Comparison of ENCODE assay signal across 7 cellular contexts in the genomic region with DNA sequence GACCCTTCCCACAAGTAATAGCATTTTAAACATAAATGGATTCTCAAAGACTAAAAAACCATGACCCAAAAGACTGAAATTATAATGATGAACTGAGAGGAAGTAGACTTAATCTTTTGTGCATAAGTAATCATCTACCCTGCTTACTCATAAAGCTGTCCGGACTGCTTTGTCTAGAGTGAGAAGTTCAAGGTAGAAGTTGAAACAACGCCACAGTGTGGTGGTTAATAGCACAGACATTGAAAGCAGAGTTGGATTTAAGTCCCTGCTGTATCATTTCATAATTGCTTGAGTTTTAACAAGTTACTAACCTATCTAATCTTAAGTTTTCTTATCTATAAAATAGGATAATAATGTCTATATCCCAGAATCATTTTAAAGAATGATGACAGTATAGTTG.
DNase-seq lines count a peak whose midpoint lies in the region; ATAC-seq, FAIRE-seq and TF ChIP-seq lines count a peak whose summit lies in the region.

No MANE protein-coding gene starts in this region.

- H3K36me3 Mint-ChIP-seq in astrocyte (ENCODE audit: low read depth, unreplicated experiment) = no peaks in the 10 kb centered on the region
- H3K36me3 Mint-ChIP-seq in nephron (ENCODE audit: low read depth) = no peaks in the 10 kb centered on the region

- H3K27ac ChIP-seq in astrocyte (ENCODE audit: low read depth, low read length) = no peak overlapping the region
- H3K27ac ChIP-seq in dorsolateral prefrontal cortex = no peak overlapping the region
- no peak overlapping the region for H3K27ac ChIP-seq in ascending aorta

- no peaks in the 10 kb centered on the region for H3K79me2 ChIP-seq in Loucy (ENCODE audit: insufficient read depth, low read length)
- H3K79me2 ChIP-seq in astrocyte (ENCODE audit: insufficient read depth, low read length) = no peaks in the 10 kb centered on the region

- H3K4me1 Mint-ChIP-seq in astrocyte (ENCODE audit: low read depth, unreplicated experiment) = peaks cover 3% of the 10 kb centered on the region
- H3K4me1 Mint-ChIP-seq in nephron = no peaks in the 10 kb centered on the region

- H3K9ac ChIP-seq in Loucy (ENCODE audit: low read depth, low read length, poor library complexity, severe bottlenecking) (no peak overlapping the region), astrocyte (ENCODE audit: low read length) (no peak overlapping the region)

- H3K4me2 ChIP-seq in Loucy (ENCODE audit: low read depth, low read length, poor library complexity, severe bottlenecking) (no peak overlapping the region), astrocyte (ENCODE audit: low read length) (no peak overlapping the region)

- H4K20me1 ChIP-seq in Loucy (ENCODE audit: insufficient read depth, low read length, poor library complexity, severe bottlenecking) (no peaks in the 10 kb centered on the region), astrocyte (ENCODE audit: insufficient read depth, low read length) (no peaks in the 10 kb centered on the region)

- H3K4me1 ChIP-seq in Loucy (ENCODE audit: insufficient read depth, low read length, poor library complexity, severe bottlenecking) = no peaks in the 10 kb centered on the region
- H3K4me1 ChIP-seq in astrocyte (ENCODE audit: insufficient read depth, low read length) = no peaks in the 10 kb centered on the region
- no peaks in the 10 kb centered on the region for H3K4me1 ChIP-seq in ascending aorta

- intact Hi-C loops in dorsolateral prefrontal cortex (cut with DNase I) (no loop called here), ascending aorta (cut with DNase I) (no loop called here)

- H3K36me3 ChIP-seq in Loucy (ENCODE audit: insufficient read depth, low read length) = no peaks in the 10 kb centered on the region
- no peaks in the 10 kb centered on the region for H3K36me3 ChIP-seq in astrocyte (ENCODE audit: insufficient read depth, low read length)
- H3K36me3 ChIP-seq in ascending aorta = no peaks in the 10 kb centered on the region

- ATAC-seq in GM18868 (IDR thresholded peaks at IDR 0.05; ENCODE audit: unreplicated experiment) = peak; percentile 57

- TF ChIP-seq CTCF in Loucy (conservative IDR thresholded peaks at IDR 0.05; ENCODE audit: low read length) = peak; percentile 61
- TF ChIP-seq CTCF in astrocyte (IDR thresholded peaks at IDR 0.05; ENCODE audit: insufficient read depth, low read depth, low read length) = peak; percentile 32
- TF ChIP-seq CTCF in nephron (IDR thresholded peaks at IDR 0.05; ENCODE audit: unreplicated experiment in 3 of 3) = peak; percentile 41 to 56 (median 42)
- TF ChIP-seq CTCF in dorsolateral prefrontal cortex (IDR thresholded peaks at IDR 0.05 in 54 of 56, conservative IDR thresholded peaks at IDR 0.05 in 2 of 56; ENCODE audit: low read depth in 1 of 56, partially characterized antibody in 56 of 56) = peak in 16 of 56 donors; percentile 9 to 43 (median 18)
- TF ChIP-seq CTCF in ascending aorta (IDR thresholded peaks at IDR 0.05) = no peak

- no peak for FAIRE-seq in astrocyte (lab: Jason Lieb, UNC)

- H3K4me3 Mint-ChIP-seq in astrocyte (ENCODE audit: unreplicated experiment) = no peak overlapping the region
- no peak overlapping the region for H3K4me3 Mint-ChIP-seq in nephron

- H3K27me3 Mint-ChIP-seq in astrocyte (ENCODE audit: low read depth, unreplicated experiment) (no peaks in the 10 kb centered on the region), nephron (ENCODE audit: low read depth) (no peaks in the 10 kb centered on the region)

- H3K4me3 ChIP-seq in Loucy (ENCODE audit: low read length, poor library complexity, severe bottlenecking) = no peak overlapping the region
- H3K4me3 ChIP-seq in astrocyte (ENCODE audit: insufficient read depth, low read depth, low read length) = no peak overlapping the region
- H3K4me3 ChIP-seq in dorsolateral prefrontal cortex = no peak overlapping the region
- H3K4me3 ChIP-seq in ascending aorta = no peak overlapping the region

- DNase-seq in astrocyte (ENCODE audit: low read depth) (peak; percentile 47), dorsolateral prefrontal cortex (no peak), ascending aorta (ENCODE audit: low spot score in 2 of 2) (no peak), GM19240 (ENCODE audit: insufficient read length, low spot score) (no peak)

- no peaks in the 10 kb centered on the region for H3F3A ChIP-seq in Loucy (ENCODE audit: low read depth)

- H3K27ac Mint-ChIP-seq in astrocyte (ENCODE audit: unreplicated experiment) (no peak overlapping the region), nephron (no peak overlapping the region)

- H3K27me3 ChIP-seq in Loucy (ENCODE audit: insufficient read depth, low read length, poor library complexity, severe bottlenecking) (no peaks in the 10 kb centered on the region), astrocyte (ENCODE audit: insufficient read depth, low read length) (no peaks in the 10 kb centered on the region), dorsolateral prefrontal cortex (peaks cover 0 to 4% (median 0%) of the 10 kb centered on the region in 45 donors), ascending aorta (no peaks in the 10 kb centered on the region)

- H3K9me3 ChIP-seq in Loucy (ENCODE audit: insufficient read depth, low read depth, low read length) (no peaks in the 10 kb centered on the region), astrocyte (ENCODE audit: insufficient read depth, low read depth, low read length) (no peaks in the 10 kb centered on the region), ascending aorta (no peaks in the 10 kb centered on the region)

- no peaks in the 10 kb centered on the region for H3K9me2 ChIP-seq in Loucy (replicated peaks; ENCODE audit: low read depth, low read length)

- H2AFZ ChIP-seq in Loucy (ENCODE audit: low read length) (no peak overlapping the region), astrocyte (ENCODE audit: low read depth, low read length) (peak overlapping the region; percentile 15)

- H3K9me3 Mint-ChIP-seq in astrocyte (ENCODE audit: unreplicated experiment) (no peaks in the 10 kb centered on the region), nephron (no peaks in the 10 kb centered on the region)

Comparison
In these comparisons a context has a peak if more than half of its experiments do, and no peak if none do; other contexts are left out.
1. CTCF ChIP-seq: peak in Loucy (single experiment), astrocyte (single experiment) and nephron (3 of 3); none in ascending aorta (0 of 3).